24 cellular contexts compared by ENCODE assay signal in the genomic region with DNA sequence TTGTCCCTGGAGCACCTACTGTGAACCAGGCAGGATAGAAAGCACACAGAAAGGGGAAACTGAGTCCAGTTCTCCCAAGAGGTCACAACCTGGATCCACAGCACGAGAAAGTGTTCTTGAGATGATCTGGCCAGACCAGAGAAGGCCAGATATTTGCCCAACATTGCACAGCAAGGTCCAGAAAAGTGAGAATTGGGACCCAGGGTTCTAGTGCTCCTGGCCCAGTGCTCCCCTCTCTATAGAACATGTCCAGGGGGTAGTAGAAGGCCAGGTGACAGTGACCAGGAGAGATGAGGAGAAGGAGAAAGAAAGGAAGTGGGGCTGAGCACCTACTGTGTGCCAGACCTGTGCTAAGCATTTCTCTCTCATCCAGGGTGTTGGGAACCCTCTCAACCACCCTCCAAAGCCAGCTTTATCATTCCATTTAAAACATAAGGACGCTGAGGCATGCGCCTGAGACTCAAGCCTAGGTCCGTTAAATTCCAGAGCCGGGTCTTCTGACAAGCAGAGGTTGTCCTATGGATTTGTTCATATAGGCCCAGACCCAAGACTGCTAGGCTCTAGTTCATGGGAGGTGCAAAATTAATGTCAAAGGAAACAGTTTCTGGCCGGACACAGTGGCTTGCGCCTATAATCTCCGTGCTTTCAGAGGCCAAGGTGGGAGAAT.
DNase-seq lines count a peak whose midpoint lies in the region; ATAC-seq, FAIRE-seq and TF ChIP-seq lines count a peak whose summit lies in the region.
"Had no signal": no experiment of that assay in that cellular context is flagged by ENCODE, and none has a peak within 500 bp of the region (broad histone marks: within the 10 kb centered on the region; RNA-seq: fewer than 3 reads in every experiment).

No MANE protein-coding gene starts in this region.

- no peak overlapping the region for H3K14ac ChIP-seq in H1 (ENCODE audit: insufficient read length)

- no peak overlapping the region for H3K56ac ChIP-seq in H1 (replicated peaks; ENCODE audit: insufficient read length, low read depth, low read length)

- POLR2A ChIA-PET in HepG2 (lab: Yijun Ruan, JAX) (interaction anchor here (0.6 kb wide), 1 partner anchor 195 kb away, joined by 3 read pairs; no protein-coding TSS in a partner anchor), H1 (lab: Charles Lee; ENCODE audit: partially characterized antibody) (interaction anchor here (1.2 to 1.6 kb wide), 3 partner anchors 9 to 122 kb away, joined by 3 to 4 read pairs (median 4); no protein-coding TSS in a partner anchor)

- H3K4me2 ChIP-seq in HepG2 (ENCODE audit: low read depth, low read length) (no peak overlapping the region), H1 (ENCODE audit: insufficient read depth in 1 of 2, low read depth in 2 of 2, low read length in 2 of 2) (no peak overlapping the region)
- H3K4me2 ChIP-seq: PC-9 had no signal

- peaks cover 73% of the 10 kb centered on the region for H3K4me1 ChIP-seq in HepG2 (ENCODE audit: insufficient read depth, low read length)
- no peaks in the 10 kb centered on the region for H3K4me1 ChIP-seq in right lobe of liver
- peaks cover 8 to 23% (median 14%) of the 10 kb centered on the region in 4 experiments for H3K4me1 ChIP-seq in H1 (replicated peaks in 1 of 4; ENCODE audit: control insufficient read depth in 3 of 4, insufficient read depth in 4 of 4, low read length in 3 of 4)
- H3K4me1 ChIP-seq in psoas muscle: peaks cover 35% of the 10 kb centered on the region
- peaks cover 0 to 6% (median 3%) of the 10 kb centered on the region in 4 donors for H3K4me1 ChIP-seq in transverse colon

- H2BK5ac ChIP-seq in H1 (ENCODE audit: low read depth, low read length): peak overlapping the region; percentile 32; the same call in 1 of the 2 replicates

- H4K20me1 ChIP-seq in HepG2 (ENCODE audit: insufficient read depth, low read length): no peaks in the 10 kb centered on the region
- peaks cover 0 to 2% of the 10 kb centered on the region in 2 experiments for H4K20me1 ChIP-seq in H1 (replicated peaks in 1 of 2; ENCODE audit: control insufficient read depth in 1 of 2, insufficient read depth in 2 of 2, low read length in 2 of 2)

- H3K18ac ChIP-seq in H1 (ENCODE audit: extremely low read depth, low read length): no peak overlapping the region

- in situ Hi-C loops in HepG2 (cut with HindIII; ENCODE audit: extremely low pct_ligation_motif_present, low pct_unique_long_range_greater_than_20kb) (no loop called here), transverse colon (cut with MboI; ENCODE audit: low pct_ligation_motif_present in 1 of 4, low pct_unique_long_range_greater_than_20kb in 1 of 4, low sequenced_read_pairs in 3 of 4) (no loop called here)

- TF ChIP-seq RAD21 in HepG2 (CRISPR knock-in tag; IDR thresholded peaks at IDR 0.05) (no peak), H1 (IDR thresholded peaks at IDR 0.05 in 1 of 2, conservative IDR thresholded peaks at IDR 0.05 in 1 of 2; ENCODE audit: low read depth in 2 of 2, low read length in 2 of 2) (no peak)

- H3K36me3 ChIP-seq in HepG2 (replicated peaks in 1 of 2; ENCODE audit: control insufficient read depth in 1 of 2, insufficient read depth in 2 of 2, low read length in 2 of 2) (no peaks in the 10 kb centered on the region), right lobe of liver (no peaks in the 10 kb centered on the region), H1 (ENCODE audit: control insufficient read depth in 2 of 4, insufficient read depth in 4 of 4, low read length in 3 of 4) (peaks cover 0 to 13% (median 1%) of the 10 kb centered on the region in 4 experiments; a peak in 1 of 8 replicates), psoas muscle (ENCODE audit: insufficient read depth in 1 of 2, low read depth in 1 of 2) (no peaks in the 10 kb centered on the region), transverse colon (no peaks in the 10 kb centered on the region)
- H3K36me3 ChIP-seq: SJSA1 had no signal

- peak overlapping the region; percentile 20; the same call in 1 of the 2 replicates for H2BK12ac ChIP-seq in H1 (ENCODE audit: low read depth, low read length)

- H2AK5ac ChIP-seq in H1 (ENCODE audit: low read depth, low read length): no peak overlapping the region; the same call in 1 of the 2 replicates

- no peak overlapping the region for H3K23ac ChIP-seq in H1 (ENCODE audit: insufficient read length)

- H3K79me1 ChIP-seq in H1 (ENCODE audit: low read depth, low read length): peaks cover 5% of the 10 kb centered on the region; the same call in 1 of the 2 replicates

- H2AFZ ChIP-seq in HepG2 (ENCODE audit: low read length) (no peak overlapping the region), H1 (ENCODE audit: low read length) (no peak overlapping the region)
- H2AFZ ChIP-seq: PC-9 had no signal

- 81% methylated on average over 8 of the region's 8 CpGs for WGBS in HepG2 (ENCODE audit: low lambda C conversion rate)
- 81% methylated on average over 5 of the region's 8 CpGs for WGBS in right lobe of liver (ENCODE audit: insufficient coverage, low coverage, low lambda C conversion rate, missing lambda C conversion rate)
- WGBS in H1 (ENCODE audit: extremely low coverage in 1 of 2, insufficient coverage in 1 of 2, insufficient read length in 1 of 2, insufficient replicate concordance in 2 of 2, low coverage in 1 of 2, low lambda C conversion rate in 2 of 2, missing lambda C conversion rate in 1 of 2), 2 experiments: 87% methylated on average over 8 of the region's 8 CpGs; no CpG with 5 or more reads in 1 of the 2 experiments
- WGBS in psoas muscle, 3 donors: 90 to 95% (median 92%) methylated on average over 8 of the region's 8 CpGs
- 80 to 90% methylated on average over 1 to 8 of the region's 8 CpGs for WGBS in transverse colon (ENCODE audit: low coverage in 1 of 2), 2 donors

- H2BK15ac ChIP-seq in H1 (ENCODE audit: low read length): no peak overlapping the region

- no TSS peak for BruUV-seq in HepG2 (replicated peaks; lab: Mats Ljungman, UMichigan)

- no peak for TF ChIP-seq CTCF in HepG2 (CRISPR knock-in tag; IDR thresholded peaks at IDR 0.05)
- no peak for TF ChIP-seq CTCF in right lobe of liver (IDR thresholded peaks at IDR 0.05)
- no peak for TF ChIP-seq CTCF in H1 (IDR thresholded peaks at IDR 0.05; ENCODE audit: control extremely low read depth in 1 of 3, insufficient read depth in 1 of 3, low read depth in 1 of 3, low read length in 3 of 3)
- TF ChIP-seq CTCF in psoas muscle (IDR thresholded peaks at IDR 0.05): no peak
- TF ChIP-seq CTCF in transverse colon (IDR thresholded peaks at IDR 0.05): no peak

- H4K91ac ChIP-seq in H1 (replicated peaks; ENCODE audit: insufficient read length, low read length): peak overlapping the region; percentile 12

- H4K5ac ChIP-seq in H1 (ENCODE audit: insufficient read length, low read depth, low read length): no peak overlapping the region

- CTCF ChIA-PET in HepG2 (lab: Yijun Ruan, JAX; ENCODE audit: low intra/inter-chr PET ratio, low total read pairs) (no interaction called here), H1 (lab: Charles Lee; ENCODE audit: partially characterized antibody) (interaction anchor here (1.1 to 1.6 kb wide), 3 partner anchors 11 to 132 kb away, joined by 4 to 5 read pairs (median 5); no protein-coding TSS in a partner anchor)

- FAIRE-seq in HepG2 (lab: Jason Lieb, UNC): no peak
- FAIRE-seq in H1 (lab: Jason Lieb, UNC): no peak
- FAIRE-seq: GM12878 had no signal

- no peak overlapping the region for H4K8ac ChIP-seq in H1 (ENCODE audit: extremely low read depth, insufficient read depth, low read length)

- intact Hi-C loops in HepG2 (cut with micrococcal nuclease; ENCODE audit: unreplicated experiment) (no loop called here), right lobe of liver (cut with DNase I) (no loop called here), psoas muscle (cut with DNase I) (no loop called here), transverse colon (cut with DNase I; ENCODE audit: low total_unique reads) (no loop called here)

- H3K23me2 ChIP-seq in H1 (ENCODE audit: low read depth, low read length): no peaks in the 10 kb centered on the region; the same call in 1 of the 2 replicates

- DNase-seq in HepG2 (ENCODE audit: low spot score) (no peak), right lobe of liver (no peak), H1 (ENCODE audit: low read depth in 1 of 2, low spot score in 2 of 2) (no peak), psoas muscle (no peak), SKM-1 treated with dmso at 0.1 percent for 144 hours (lab: John Stamatoyannopoulos, UW; ENCODE audit: unreplicated experiment) (no peak), transverse colon (no peak), CD1c-positive myeloid dendritic cell (ENCODE audit: extremely low spot score) (no peak)
- DNase-seq: CD4-positive, alpha-beta T cell; COR-L47; EL; GDM1; Karpas-422; NCI-H1092; NCI-H1417 treated with DMSO at 0.1 percent for 48 hours; NCI-H187; NCI-H2081 treated with DMSO at 0.1 percent for 48 hours; NCI-H446; NCI-H524 treated with DMSO at 0.1 percent for 48 hours; NCI-H774; PC-9; Right ventricle myocardium superior had no signal

- H3K4ac ChIP-seq in H1 (replicated peaks; ENCODE audit: insufficient read length, low read depth, low read length): peak overlapping the region; percentile 81

- no peak overlapping the region for H3K9ac ChIP-seq in HepG2 (ENCODE audit: insufficient read depth, low read depth, low read length)
- no peak overlapping the region for H3K9ac ChIP-seq in H1 (replicated peaks in 1 of 4; ENCODE audit: extremely low read depth in 1 of 4, low read depth in 3 of 4, low read length in 3 of 4)

- TF ChIP-seq POLR2A in HepG2 (IDR thresholded peaks at IDR 0.05; ENCODE audit: insufficient read depth in 1 of 2, low read depth in 2 of 2, low read length in 2 of 2) (no peak), right lobe of liver (IDR thresholded peaks at IDR 0.05) (no peak), H1 (IDR thresholded peaks at IDR 0.05; ENCODE audit: control extremely low read depth in 1 of 2, low read depth in 2 of 2, low read length in 2 of 2) (no peak), transverse colon (IDR thresholded peaks at IDR 0.05) (no peak)

- 0 out of 5 replicates have a peak, but pooled peaks cover 0 to 6% of the 10 kb centered on the region in 2 experiments for H3K27me3 ChIP-seq in HepG2 (ENCODE audit: control insufficient read depth in 1 of 2, insufficient read depth in 2 of 2, low read length in 2 of 2)
- H3K27me3 ChIP-seq in right lobe of liver: no peaks in the 10 kb centered on the region
- no peaks in the 10 kb centered on the region for H3K27me3 ChIP-seq in H1 (replicated peaks in 1 of 4; ENCODE audit: control insufficient read depth in 3 of 4, extremely low read depth in 1 of 4, insufficient read depth in 3 of 4, low read length in 3 of 4)
- no peaks in the 10 kb centered on the region for H3K27me3 ChIP-seq in psoas muscle (ENCODE audit: insufficient read depth in 3 of 3, low read length in 2 of 3)
- no peaks in the 10 kb centered on the region for H3K27me3 ChIP-seq in transverse colon
- H3K27me3 ChIP-seq: SJSA1 had no signal

- H3K79me2 ChIP-seq in HepG2 (ENCODE audit: insufficient read depth, low read length): no peaks in the 10 kb centered on the region
- H3K79me2 ChIP-seq in H1 (ENCODE audit: control insufficient read depth in 1 of 2, insufficient read depth in 2 of 2, low read length in 2 of 2): no peaks in the 10 kb centered on the region

- ATAC-seq in HepG2: no peak
- ATAC-seq in right lobe of liver: no peak
- no peak for ATAC-seq in psoas muscle
- ATAC-seq: GM12878, HCT116 had no signal

- H3K27ac ChIP-seq in HepG2 (ENCODE audit: extremely low read length, insufficient read depth, low read length): no peak overlapping the region
- no peak overlapping the region for H3K27ac ChIP-seq in right lobe of liver
- H3K27ac ChIP-seq in H1 (ENCODE audit: low read depth, low read length): no peak overlapping the region
- peak overlapping the region; percentile 74 for H3K27ac ChIP-seq in psoas muscle
- H3K27ac ChIP-seq in transverse colon: no peak overlapping the region
- H3K27ac ChIP-seq: PC-9, SJSA1 had no signal

- peaks cover 5% of the 10 kb centered on the region; the same call in 1 of the 2 replicates for H3K9me3 ChIP-seq in HepG2 (ENCODE audit: low read length)
- H3K9me3 ChIP-seq in right lobe of liver: no peaks in the 10 kb centered on the region
- H3K9me3 ChIP-seq in H1 (ENCODE audit: insufficient read depth in 2 of 2, low read depth in 1 of 2, low read length in 1 of 2): no peaks in the 10 kb centered on the region
- H3K9me3 ChIP-seq in psoas muscle: no peaks in the 10 kb centered on the region
- no peaks in the 10 kb centered on the region for H3K9me3 ChIP-seq in transverse colon
- H3K9me3 ChIP-seq: SJSA1 had no signal

- H2BK20ac ChIP-seq in H1 (ENCODE audit: low read length): 0 out of 2 replicates have a peak overlapping the region, but pooled peaks have one; percentile 6

- no peak overlapping the region for H2BK120ac ChIP-seq in H1 (replicated peaks; ENCODE audit: low read depth, low read length)

- H3K4me3 ChIP-seq in HepG2 (replicated peaks in 1 of 3; ENCODE audit: insufficient read depth in 1 of 3, low read depth in 2 of 3, low read length in 3 of 3) (no peak overlapping the region), right lobe of liver (no peak overlapping the region), H1 (ENCODE audit: extremely low read depth in 1 of 4, insufficient read depth in 2 of 4, low read depth in 3 of 4, low read length in 4 of 4) (no peak overlapping the region), psoas muscle (no peak overlapping the region), transverse colon (no peak overlapping the region)
- H3K4me3 ChIP-seq: GM12878, PC-9, SJSA1 had no signal

- TF ChIP-seq EP300 in HepG2 (IDR thresholded peaks at IDR 0.05; ENCODE audit: low read depth in 2 of 2, low read length in 2 of 2) (no peak), HepG2 (CRISPR knock-in tag; IDR thresholded peaks at IDR 0.05; ENCODE audit: borderline replicate concordance) (no peak), H1 (IDR thresholded peaks at IDR 0.05; ENCODE audit: borderline replicate concordance in 1 of 2, low read depth in 2 of 2, low read length in 2 of 2) (no peak), transverse colon (IDR thresholded peaks at IDR 0.05; ENCODE audit: low read depth) (no peak)
